1 cellular context compared by ENCODE assay signal in the genomic region with DNA sequence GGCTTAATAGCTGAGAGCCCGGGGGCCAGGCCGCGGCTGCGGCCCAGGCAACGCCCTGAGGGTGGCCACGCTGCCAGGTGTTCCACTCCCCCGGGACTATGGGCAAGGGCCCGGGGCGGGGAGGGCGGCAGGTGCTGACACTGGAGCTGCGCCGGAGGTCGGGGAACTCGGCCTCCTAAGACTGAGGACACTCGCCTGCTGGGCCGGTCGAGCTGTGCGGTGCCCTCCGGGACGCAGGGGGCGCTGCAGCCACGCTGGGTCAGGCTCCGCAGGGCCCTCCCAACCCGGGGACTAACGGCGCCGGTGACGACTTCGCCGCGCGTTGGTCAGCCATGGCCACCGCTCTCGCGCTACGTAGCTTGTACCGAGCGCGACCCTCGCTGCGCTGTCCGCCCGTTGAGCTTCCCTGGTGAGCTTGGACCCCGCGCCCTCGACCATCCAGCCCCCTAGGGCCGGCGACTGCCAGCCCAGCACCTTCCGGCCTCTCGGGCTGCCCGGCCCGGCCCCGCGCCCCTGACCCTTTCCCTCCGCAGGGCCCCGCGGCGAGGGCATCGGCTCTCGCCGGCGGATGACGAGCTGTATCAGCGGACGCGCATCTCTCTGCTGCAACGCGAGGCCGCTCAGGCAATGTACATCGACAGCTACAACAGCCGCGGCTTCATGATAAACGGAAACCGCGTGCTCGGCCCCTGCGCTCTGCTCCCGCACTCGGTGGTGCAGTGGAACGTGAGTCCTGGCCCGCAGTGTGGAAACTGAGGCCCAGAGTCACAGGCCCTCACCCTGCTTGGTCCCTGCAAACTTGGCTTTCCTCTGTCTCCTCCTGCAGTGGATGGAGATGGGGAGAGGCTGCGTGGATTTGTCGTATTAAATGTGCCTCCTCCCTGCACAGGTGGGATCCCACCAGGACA.
TF ChIP-seq lines count a peak whose summit lies in the region.

A gene with protein sequence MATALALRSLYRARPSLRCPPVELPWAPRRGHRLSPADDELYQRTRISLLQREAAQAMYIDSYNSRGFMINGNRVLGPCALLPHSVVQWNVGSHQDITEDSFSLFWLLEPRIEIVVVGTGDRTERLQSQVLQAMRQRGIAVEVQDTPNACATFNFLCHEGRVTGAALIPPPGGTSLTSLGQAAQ (plus strand): TSS at position 309 of the 908 bp plus-strand sequence. CDS start 24 bp downstream, at position 333.

TF ChIP-seq in HCT116, 20 proteins besides CTCF, POLR2A, EP300 and RAD21 (continued from another document):
- no peak for TF ChIP-seq SP1 (IDR thresholded peaks at IDR 0.05; ENCODE audit: low read depth)
